30 cellular contexts compared by ENCODE assay signal in genomic region chr3:94500146-94500545, GRCh38.
"Had no signal": no experiment of that assay in that cellular context is flagged by ENCODE, and none has a peak within 500 bp of the region (broad histone marks: within the 10 kb centered on the region; RNA-seq: fewer than 3 reads in every experiment).

No MANE protein-coding gene starts in this region.

- DNase-seq: activated B cell treated with CpG ODN at 0.5 μM for 24 hours; activated CD4-positive, alpha-beta memory T cell treated with anti-CD3 and anti-CD28 coated beads for 36 hours; activated CD4-positive, alpha-beta T cell treated with anti-CD3 and anti-CD28 coated beads for 4 hours; activated CD4-positive, alpha-beta T cell treated with anti-CD3 and anti-CD28 coated beads, Interleukin-2, amount 10 ng/mL, durations not matched to agents 24 days and 14 days; activated CD4-positive, alpha-beta T cell treated with anti-CD3 and anti-CD28 coated beads, Interleukin-2, amount 50 U/mL, for 1 hour; activated CD4-positive, alpha-beta T cell treated with anti-CD3 and anti-CD28 coated beads, Interleukin-2, amount 50 U/mL, for 4 hours; activated CD4-positive, CD25-positive, alpha-beta regulatory T cell treated with anti-CD3 and anti-CD28 coated beads, Interleukin-2, amount 50 U/mL, for 72 hours; activated CD8-positive, alpha-beta memory T cell treated with anti-CD3 and anti-CD28 coated beads, Interleukin-2, amount 50 U/mL, for 4 hours; activated CD8-positive, alpha-beta T cell treated with anti-CD3 and anti-CD28 coated beads for 36 hours; activated effector memory CD4-positive, alpha-beta T cell treated with anti-CD3 and anti-CD28 coated beads, Interleukin-2, amount 50 U/mL, for 16 hours; activated gamma-delta T cell treated with Interleukin-2 at 50 U/mL for 16 hours; activated naive CD4-positive, alpha-beta T cell; activated naive CD4-positive, alpha-beta T cell treated with anti-CD3 and anti-CD28 coated beads for 36 hours; activated naive CD4-positive, alpha-beta T cell treated with anti-CD3 and anti-CD28 coated beads, Interleukin-2, amount 50 U/mL, for 16 hours; activated naive CD8-positive, alpha-beta T cell treated with anti-CD3 and anti-CD28 coated beads for 36 hours; activated T-cell treated with anti-CD3 and anti-CD28 coated beads for 4 hours; activated T-cell treated with anti-CD3 and anti-CD28 coated beads, Interleukin-2, amount 50 U/mL, for 1 hour; activated T-cell treated with anti-CD3 and anti-CD28 coated beads, Interleukin-2, amount 50 U/mL, for 4 hours; activated T-cell treated with anti-CD3 and anti-CD28 coated beads, Interleukin-2, amount 50 U/mL, for 72 hours; adrenal gland; amniotic stem cell; aorta; body of pancreas; brain microvascular endothelial cell; central memory CD4-positive, alpha-beta T cell; T-helper 17 cell had no signal

- H3K36me3 ChIP-seq: adrenal gland, brain microvascular endothelial cell, breast epithelium had no signal

- H3K27ac ChIP-seq: adrenal gland, body of pancreas, brain microvascular endothelial cell, breast epithelium, VCaP had no signal

- H3K9me3 ChIP-seq: adrenal gland had no signal

- H3K4me1 ChIP-seq: adrenal gland, body of pancreas, breast epithelium had no signal

- H3K27me3 ChIP-seq: adrenal gland, body of pancreas, brain microvascular endothelial cell, breast epithelium had no signal

- ATAC-seq: activated CD8-positive, alpha-beta T cell treated with anti-CD3 and anti-CD28 coated beads for 36 hours; activated naive CD4-positive, alpha-beta T cell treated with anti-CD3 and anti-CD28 coated beads, Interleukin-2, amount 50 U/mL, for 72 hours; activated T-cell treated with anti-CD3 and anti-CD28 coated beads, Interleukin-2, amount 50 U/mL, for 4 hours; activated T-cell treated with anti-CD3 and anti-CD28 coated beads, Interleukin-2, amount 50 U/mL, for 72 hours; activated T-helper 17 cell treated with anti-CD3 and anti-CD28 coated beads, Interleukin-2, amount 50 U/mL, for 72 hours; body of pancreas; T-helper 17 cell had no signal

- H3K4me3 ChIP-seq: adrenal gland, body of pancreas, breast epithelium had no signal
